Comparison of ENCODE assay signal across 12 cellular contexts in genomic region chr10:48667960-48668541, GRCh38. TPM values are rescaled to one million over a fixed set of nuclear protein-coding genes. Genes with fewer than 3 reads are reported as not detected.
DNase-seq lines count a peak whose midpoint lies in the region; ATAC-seq and TF ChIP-seq lines count a peak whose summit lies in the region.
"Had no signal": no experiment of that assay in that cellular context is flagged by ENCODE, and none has a peak within 500 bp of the region (broad histone marks: within the 10 kb centered on the region; RNA-seq: fewer than 3 reads in every experiment).

No MANE protein-coding gene starts in this region.

- peaks cover 0 to 1% (median 1%) of the 10 kb centered on the region in 3 donors for H3K27me3 Mint-ChIP-seq in CD14-positive monocyte (ENCODE audit: low read depth in 3 of 3)
- peaks cover 4% of the 10 kb centered on the region for H3K27me3 Mint-ChIP-seq in activated CD4-positive, alpha-beta T cell treated with anti-CD3 and anti-CD28 coated beads for 36 hours

- POLR2A ChIA-PET in activated CD4-positive, alpha-beta T cell treated with anti-CD3 and anti-CD28 coated beads for 36 hours (lab: Charles Lee): no interaction called here

- in situ Hi-C loops in GM13976 (cut with MboI; ENCODE audit: low sequenced_read_pairs, unreplicated experiment): loop anchor here (25.0 kb wide), 1 partner anchor 494 kb away; no protein-coding TSS in a partner anchor

- no peak for TF ChIP-seq POLR2A in erythroblast (IDR thresholded peaks at IDR 0.05; ENCODE audit: low read length)

- ATAC-seq in GM19328 (IDR thresholded peaks at IDR 0.05; ENCODE audit: unreplicated experiment) (peak; percentile 35), HG03064 (IDR thresholded peaks at IDR 0.05; ENCODE audit: low read depth, unreplicated experiment) (peak; percentile 34)
- no peak for ATAC-seq in activated CD4-positive, alpha-beta T cell treated with anti-CD3 and anti-CD28 coated beads for 36 hours

- H3K27ac Mint-ChIP-seq in CD14-positive monocyte: peak overlapping the region in 4 of 7 donors; percentile 10 to 63 (median 50)
- H3K27ac Mint-ChIP-seq in activated CD4-positive, alpha-beta T cell treated with anti-CD3 and anti-CD28 coated beads for 36 hours: no peak overlapping the region
- H3K27ac Mint-ChIP-seq: neural progenitor cell had no signal

- H3K36me3 Mint-ChIP-seq in CD14-positive monocyte: no peaks in the 10 kb centered on the region
- no peaks in the 10 kb centered on the region for H3K36me3 Mint-ChIP-seq in activated CD4-positive, alpha-beta T cell treated with anti-CD3 and anti-CD28 coated beads for 36 hours (ENCODE audit: low read depth)
- H3K36me3 Mint-ChIP-seq: neural progenitor cell had no signal

- TF ChIP-seq CTCF in CD14-positive monocyte (IDR thresholded peaks at IDR 0.05) (no peak), GM13976 (IDR thresholded peaks at IDR 0.05; ENCODE audit: borderline replicate concordance, control extremely low read depth, extremely low read depth, insufficient read depth, missing control alignments) (no peak)

- peak overlapping the region in 1 of 2 donors; percentile 48 for H3K4me3 Mint-ChIP-seq in CD14-positive monocyte
- H3K4me3 Mint-ChIP-seq in activated CD4-positive, alpha-beta T cell treated with anti-CD3 and anti-CD28 coated beads for 36 hours: no peak overlapping the region
- H3K4me3 Mint-ChIP-seq: neural progenitor cell had no signal

- peaks cover 9% of the 10 kb centered on the region for H3K4me1 Mint-ChIP-seq in CD14-positive monocyte
- H3K4me1 Mint-ChIP-seq in activated CD4-positive, alpha-beta T cell treated with anti-CD3 and anti-CD28 coated beads for 36 hours: no peaks in the 10 kb centered on the region

- peaks cover 2 to 11% (median 5%) of the 10 kb centered on the region in 7 donors for H3K9me3 Mint-ChIP-seq in CD14-positive monocyte
- H3K9me3 Mint-ChIP-seq in activated CD4-positive, alpha-beta T cell treated with anti-CD3 and anti-CD28 coated beads for 36 hours (ENCODE audit: low read depth): peaks cover 3% of the 10 kb centered on the region

- DNase-seq in CD14-positive monocyte (ENCODE audit: low spot score) (no peak), SKM-1 (lab: John Stamatoyannopoulos, UW; ENCODE audit: unreplicated experiment) (peak; percentile 49), erythroblast (lab: John Stamatoyannopoulos, UW) (no peak), GM13976 (ENCODE audit: low spot score) (no peak), NCI-H146 (lab: John Stamatoyannopoulos, UW) (no peak)
- DNase-seq in activated CD4-positive, alpha-beta T cell treated with anti-CD3 and anti-CD28 coated beads for 36 hours: no peak
- DNase-seq: HCEC 1CT, head of caudate nucleus had no signal

- CTCF ChIA-PET in activated CD4-positive, alpha-beta T cell treated with anti-CD3 and anti-CD28 coated beads for 36 hours (lab: Charles Lee): no interaction called here

- intact Hi-C loops in CD14-positive monocyte (cut with micrococcal nuclease): loop anchor here in 1 of 2 donors (10.0 kb wide), 1 partner anchor 137 kb away; no protein-coding TSS in a partner anchor
- intact Hi-C loops in activated CD4-positive, alpha-beta T cell treated with anti-CD3 and anti-CD28 coated beads for 36 hours (cut with DNase I, micrococcal nuclease): no loop called here

RNA-seq across cellular contexts. Expression of gene WDFY4, which starts 16.6 kb away (rescaled TPM):
- polyA plus RNA-seq in CD14-positive monocyte: 1 to 10 TPM; 7.5 to 9.8 TPM
- total RNA-seq in activated CD4-positive, alpha-beta T cell treated with anti-CD3 and anti-CD28 coated beads for 36 hours: under 1 TPM; 0.07 to 0.09 TPM
- total RNA-seq: NCI-H460 had no signal
